8 cellular contexts compared by ENCODE assay signal in genomic region chr11:72040497-72041363, GRCh38.
A peak's percentile ranks its signal among the peaks of the same experiment; 100 is the strongest.
DNase-seq lines count a peak whose midpoint lies in the region; ATAC-seq and TF ChIP-seq lines count a peak whose summit lies in the region.

No MANE protein-coding gene starts in this region.

- no peaks in the 10 kb centered on the region for H3K9me3 Mint-ChIP-seq in nephron progenitor cell

- peaks cover 19% of the 10 kb centered on the region for H3K4me1 Mint-ChIP-seq in nephron progenitor cell

- H3K27me3 Mint-ChIP-seq in nephron progenitor cell (ENCODE audit: low read depth, poor library complexity): no peaks in the 10 kb centered on the region

- TF ChIP-seq CTCF in foreskin fibroblast (IDR thresholded peaks at IDR 0.05; ENCODE audit: low read depth, low read length) (no peak), nephron progenitor cell (IDR thresholded peaks at IDR 0.05) (no peak)

- no peak for ATAC-seq in GM18502 (IDR thresholded peaks at IDR 0.05; ENCODE audit: poor library complexity, unreplicated experiment)

- H3K27ac Mint-ChIP-seq in nephron progenitor cell: no peak overlapping the region

- peak overlapping the region; percentile 85 to 95 for H3K4me3 ChIP-seq in foreskin fibroblast (ENCODE audit: low read depth in 1 of 2, low read length in 2 of 2)

- H3K4me3 Mint-ChIP-seq in nephron progenitor cell: no peak overlapping the region

- H3K36me3 Mint-ChIP-seq in nephron progenitor cell (ENCODE audit: low read depth): peaks cover 10% of the 10 kb centered on the region

- DNase-seq in DMS 273 (lab: John Stamatoyannopoulos, UW; ENCODE audit: unreplicated experiment) (peak; percentile 92), HuH-7.5 (ENCODE audit: low spot score) (peak; percentile 42), RPMI8226 (peak; percentile 90), foreskin fibroblast (peak; percentile 93 to 97), nephron progenitor cell (peak; percentile 74)
- peak; percentile 91 for DNase-seq in activated effector memory CD4-positive, alpha-beta T cell treated with anti-CD3 and anti-CD28 coated beads, Interleukin-2, amount 50 U/mL, for 16 hours
- peak; percentile 80 to 93 (median 88) for DNase-seq in stimulated activated naive CD4-positive, alpha-beta T cell (lab: John Stamatoyannopoulos, UW)

Comparison
In these comparisons a context has a peak if more than half of its experiments do, and no peak if none do; other contexts are left out.
1. DNase-seq: peak in every context shown above with its lines; median percentile 95 in foreskin fibroblast; 92 in DMS 273; 91 in activated effector memory CD4-positive, alpha-beta T cell treated with anti-CD3 and anti-CD28 coated beads, Interleukin-2, amount 50 U/mL, for 16 hours; 90 in RPMI8226; 88 in stimulated activated naive CD4-positive, alpha-beta T cell; 74 in nephron progenitor cell; 42 in HuH-7.5.